ENCODE assay signal across 21 cellular contexts in the genomic region with DNA sequence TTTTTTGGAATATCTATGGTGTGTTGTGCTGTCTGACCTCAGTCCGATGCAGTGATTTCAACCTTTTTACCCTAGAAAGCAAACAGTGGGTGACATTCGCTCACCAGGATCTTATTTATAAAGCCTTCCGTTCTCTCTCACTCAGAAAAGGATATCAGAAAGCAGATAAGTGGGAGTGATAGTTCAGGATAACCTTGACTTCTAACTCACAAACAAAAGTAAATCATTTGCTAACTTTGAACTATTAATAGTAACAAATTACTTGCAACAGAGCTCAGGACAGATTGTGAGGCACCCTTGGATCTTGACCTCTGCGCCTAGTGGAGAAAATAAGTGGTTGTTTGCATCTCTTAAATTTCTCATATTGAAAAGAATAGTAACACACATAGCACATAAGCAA.
DNase-seq lines count a peak whose midpoint lies in the region; ATAC-seq and TF ChIP-seq lines count a peak whose summit lies in the region.
"Had no signal": no experiment of that assay in that cellular context is flagged by ENCODE, and none has a peak within 500 bp of the region (broad histone marks: within the 10 kb centered on the region; RNA-seq: fewer than 3 reads in every experiment).

No MANE protein-coding gene starts in this region.

- H4K20me1 ChIP-seq in hepatocyte (ENCODE audit: insufficient read depth, poor library complexity, severe bottlenecking) = no peaks in the 10 kb centered on the region

- H3K9me2 ChIP-seq in hepatocyte (replicated peaks; ENCODE audit: insufficient read depth) = no peaks in the 10 kb centered on the region

- peak overlapping the region; percentile 70 for H3K27ac ChIP-seq in 22Rv1
- peak overlapping the region; percentile 24 for H3K27ac ChIP-seq in hepatocyte
- H3K27ac ChIP-seq: WERI-Rb-1 had no signal

- ATAC-seq in activated CD8-positive, alpha-beta T cell treated with anti-CD3 and anti-CD28 coated beads for 36 hours = no peak
- ATAC-seq: K562 had no signal

- DNase-seq in chondrocyte (ENCODE audit: low spot score) (no peak), hepatocyte (ENCODE audit: low spot score) (peak; percentile 27), neural crest cell (ENCODE audit: low read depth, low spot score) (no peak), glutamatergic neuron (no peak), superior temporal gyrus (ENCODE audit: extremely low spot score) (no peak)
- no peak for DNase-seq in activated CD8-positive, alpha-beta T cell treated with anti-CD3 and anti-CD28 coated beads for 36 hours
- no peak for DNase-seq in activated CD4-positive, alpha-beta T cell treated with anti-CD3 and anti-CD28 coated beads, Interleukin-2, amount 50 U/mL, for 48 hours
- DNase-seq: activated CD4-positive, alpha-beta T cell treated with anti-CD3 and anti-CD28 coated beads, Interleukin-2, amount 50 U/mL, for 1 hour; activated CD8-positive, alpha-beta memory T cell treated with anti-CD3 and anti-CD28 coated beads, Interleukin-2, amount 50 U/mL, for 48 hours; DMS79; hippocampal formation; naive B cell; NCI-H1436; NCI-H526 treated with DMSO at 0.1 percent for 48 hours; stimulated activated CD4-positive, alpha-beta T cell treated with anti-CD3 and anti-CD28 coated beads, Interleukin-4, amount 100 ng/mL, for 1 hour; stimulated activated naive CD4-positive, alpha-beta T cell; WERI-Rb-1 had no signal

- CTCF ChIA-PET in activated CD8-positive, alpha-beta T cell treated with anti-CD3 and anti-CD28 coated beads for 36 hours (lab: Charles Lee) = no interaction called here

- H3K27ac Mint-ChIP-seq in chondrocyte (ENCODE audit: unreplicated experiment) (peak overlapping the region; percentile 0), neural crest cell (ENCODE audit: unreplicated experiment) (no peak overlapping the region), glutamatergic neuron (ENCODE audit: unreplicated experiment) (no peak overlapping the region)
- no peak overlapping the region for H3K27ac Mint-ChIP-seq in activated CD8-positive, alpha-beta T cell treated with anti-CD3 and anti-CD28 coated beads for 36 hours
- H3K27ac Mint-ChIP-seq: B cell, naive B cell had no signal

- H3K27me3 Mint-ChIP-seq in chondrocyte (ENCODE audit: low read depth) = no peaks in the 10 kb centered on the region
- H3K27me3 Mint-ChIP-seq in neural crest cell (ENCODE audit: low read depth) = no peaks in the 10 kb centered on the region
- no peaks in the 10 kb centered on the region for H3K27me3 Mint-ChIP-seq in glutamatergic neuron (ENCODE audit: unreplicated experiment)
- peaks cover 2% of the 10 kb centered on the region for H3K27me3 Mint-ChIP-seq in activated CD8-positive, alpha-beta T cell treated with anti-CD3 and anti-CD28 coated beads for 36 hours
- H3K27me3 Mint-ChIP-seq: naive B cell had no signal

- no peaks in the 10 kb centered on the region for H3K27me3 ChIP-seq in hepatocyte

- H3K4me1 ChIP-seq in hepatocyte (ENCODE audit: insufficient read depth) = peaks cover 14% of the 10 kb centered on the region
- H3K4me1 ChIP-seq: HAP-1 had no signal

- no peak overlapping the region for H3K4me3 ChIP-seq in hepatocyte
- H3K4me3 ChIP-seq: HAP-1, K562 had no signal

- no peaks in the 10 kb centered on the region for H3K79me2 ChIP-seq in hepatocyte

- H2AFZ ChIP-seq in hepatocyte = no peak overlapping the region

- H3K4me3 Mint-ChIP-seq in chondrocyte (ENCODE audit: unreplicated experiment) (no peak overlapping the region), neural crest cell (no peak overlapping the region), glutamatergic neuron (ENCODE audit: unreplicated experiment) (no peak overlapping the region)
- no peak overlapping the region for H3K4me3 Mint-ChIP-seq in activated CD8-positive, alpha-beta T cell treated with anti-CD3 and anti-CD28 coated beads for 36 hours
- H3K4me3 Mint-ChIP-seq: B cell, naive B cell had no signal

- H3K9me3 Mint-ChIP-seq in chondrocyte (ENCODE audit: low read depth) (peaks cover 6% of the 10 kb centered on the region), neural crest cell (peaks cover 18% of the 10 kb centered on the region), glutamatergic neuron (ENCODE audit: unreplicated experiment) (no peaks in the 10 kb centered on the region)
- H3K9me3 Mint-ChIP-seq in activated CD8-positive, alpha-beta T cell treated with anti-CD3 and anti-CD28 coated beads for 36 hours = no peaks in the 10 kb centered on the region

- H3K36me3 ChIP-seq in hepatocyte (replicated peaks; ENCODE audit: insufficient read depth, low read depth) = no peaks in the 10 kb centered on the region
- H3K36me3 ChIP-seq: HAP-1, WERI-Rb-1 had no signal

- no peaks in the 10 kb centered on the region for H3K9me3 ChIP-seq in hepatocyte (ENCODE audit: low read depth)
- H3K9me3 ChIP-seq: HAP-1 had no signal

- peak overlapping the region; percentile 13 for H3K4me2 ChIP-seq in hepatocyte

- no peaks in the 10 kb centered on the region for H3K36me3 Mint-ChIP-seq in chondrocyte (ENCODE audit: low read depth)
- H3K36me3 Mint-ChIP-seq in neural crest cell (ENCODE audit: low read depth) = peaks cover 4% of the 10 kb centered on the region
- peaks cover 6% of the 10 kb centered on the region for H3K36me3 Mint-ChIP-seq in glutamatergic neuron (ENCODE audit: unreplicated experiment)
- H3K36me3 Mint-ChIP-seq in activated CD8-positive, alpha-beta T cell treated with anti-CD3 and anti-CD28 coated beads for 36 hours (ENCODE audit: low read depth) = no peaks in the 10 kb centered on the region

- intact Hi-C loops in activated CD8-positive, alpha-beta T cell treated with anti-CD3 and anti-CD28 coated beads for 36 hours (cut with micrococcal nuclease) = no loop called here

- H3K4me1 Mint-ChIP-seq in chondrocyte (ENCODE audit: low read depth) (peaks cover 10% of the 10 kb centered on the region), neural crest cell (peaks cover 16% of the 10 kb centered on the region), glutamatergic neuron (ENCODE audit: low read depth, unreplicated experiment) (no peaks in the 10 kb centered on the region)
- no peaks in the 10 kb centered on the region for H3K4me1 Mint-ChIP-seq in activated CD8-positive, alpha-beta T cell treated with anti-CD3 and anti-CD28 coated beads for 36 hours (ENCODE audit: low read depth)

- POLR2A ChIA-PET in activated CD8-positive, alpha-beta T cell treated with anti-CD3 and anti-CD28 coated beads for 36 hours (lab: Charles Lee) = no interaction called here

- WGBS in hepatocyte (ENCODE audit: low lambda C conversion rate, missing lambda C conversion rate) = 59% methylated on average over 4 of the region's 4 CpGs

- TF ChIP-seq CTCF in 22Rv1 (IDR thresholded peaks at IDR 0.05) (no peak), chondrocyte (IDR thresholded peaks at IDR 0.05) (no peak), hepatocyte (IDR thresholded peaks at IDR 0.05; ENCODE audit: poor library complexity) (no peak), neural crest cell (conservative IDR thresholded peaks at IDR 0.05) (peak; percentile 16), glutamatergic neuron (IDR thresholded peaks at IDR 0.05; ENCODE audit: partially characterized antibody, unreplicated experiment) (no peak)
- TF ChIP-seq CTCF in activated CD8-positive, alpha-beta T cell treated with anti-CD3 and anti-CD28 coated beads for 36 hours (IDR thresholded peaks at IDR 0.05) = no peak
